ENCODE assay signal across 10 cellular contexts in the genomic region with DNA sequence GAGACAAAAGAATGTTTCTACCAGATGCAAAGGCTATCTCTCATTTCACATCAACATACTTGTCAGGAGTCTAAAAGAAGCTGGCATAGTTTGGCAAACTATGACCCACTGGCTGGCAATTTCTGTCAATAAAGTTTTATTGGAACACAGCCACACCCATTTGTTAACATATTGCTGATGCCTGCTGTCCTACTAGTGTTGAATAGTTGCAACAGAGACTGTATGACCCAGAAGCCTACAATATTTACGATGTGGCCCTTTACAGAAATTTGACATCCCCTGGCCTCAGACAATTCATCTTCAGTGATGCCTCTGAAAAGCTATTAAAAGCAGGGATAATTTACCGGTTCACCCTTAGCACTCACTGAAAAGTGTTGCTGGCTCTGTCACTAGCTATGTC.
DNase-seq lines count a peak whose midpoint lies in the region; TF ChIP-seq lines count a peak whose summit lies in the region.
"Had no signal": no experiment of that assay in that cellular context is flagged by ENCODE, and none has a peak within 500 bp of the region (broad histone marks: within the 10 kb centered on the region; RNA-seq: fewer than 3 reads in every experiment).

No MANE protein-coding gene starts in this region.

- H3K4me3 ChIP-seq in AG04450 (ENCODE audit: low read depth, low read length) (peak overlapping the region; percentile 52), HFF-Myc (replicated peaks; ENCODE audit: low read depth, low read length) (peak overlapping the region; percentile 16), esophagus squamous epithelium (peak overlapping the region in 1 of 4 donors; percentile 71), prostate gland (no peak overlapping the region), WERI-Rb-1 (ENCODE audit: low read depth, low read length) (no peak overlapping the region)

- no peaks in the 10 kb centered on the region for H3K9me3 ChIP-seq in AG04450 (ENCODE audit: control insufficient read depth, insufficient read depth, low read length)
- no peaks in the 10 kb centered on the region for H3K9me3 ChIP-seq in esophagus squamous epithelium
- no peaks in the 10 kb centered on the region for H3K9me3 ChIP-seq in prostate gland
- H3K9me3 ChIP-seq in WERI-Rb-1 (ENCODE audit: severe bottlenecking), result no peaks in the 10 kb centered on the region

- H3K27me3 ChIP-seq in AG04450 (ENCODE audit: control insufficient read depth, insufficient read depth, low read length) (no peaks in the 10 kb centered on the region), esophagus squamous epithelium (no peaks in the 10 kb centered on the region), prostate gland (replicated peaks; ENCODE audit: insufficient read depth) (no peaks in the 10 kb centered on the region), WERI-Rb-1 (ENCODE audit: insufficient read depth, low read depth, severe bottlenecking) (no peaks in the 10 kb centered on the region)

- no peak for TF ChIP-seq POLR2A in esophagus squamous epithelium (IDR thresholded peaks at IDR 0.05)
- TF ChIP-seq POLR2A in prostate gland (IDR thresholded peaks at IDR 0.05), result no peak

- H3K27ac ChIP-seq in AG04450 (ENCODE audit: low read depth, low read length) (peak overlapping the region; percentile 32), esophagus squamous epithelium (peak overlapping the region; percentile 56 to 96 (median 90)), prostate gland (peak overlapping the region; percentile 20 to 34), WERI-Rb-1 (no peak overlapping the region)

- 64 to 80% methylated on average over 2 of the region's 2 CpGs for WGBS in esophagus squamous epithelium, 2 donors
- 49% methylated on average over 2 of the region's 2 CpGs for WGBS in prostate gland

- POLR2A ChIA-PET in AG04450 (lab: Yijun Ruan, JAX), result interaction anchor here (0.8 to 2.2 kb wide), 3 partner anchors 9 to 18 kb away, joined by 3 to 9 read pairs (median 4); no protein-coding TSS in a partner anchor

- peaks cover 0 to 86% (median 8%) of the 10 kb centered on the region in 3 donors for H3K36me3 ChIP-seq in esophagus squamous epithelium
- H3K36me3 ChIP-seq in prostate gland, result no peaks in the 10 kb centered on the region
- no peaks in the 10 kb centered on the region for H3K36me3 ChIP-seq in WERI-Rb-1

- TF ChIP-seq CTCF in AG04450 (IDR thresholded peaks at IDR 0.05; ENCODE audit: low read depth, low read length) (no peak), HFF-Myc (IDR thresholded peaks at IDR 0.05; ENCODE audit: low read depth, low read length, missing control alignments) (no peak), esophagus squamous epithelium (IDR thresholded peaks at IDR 0.05) (no peak), prostate gland (IDR thresholded peaks at IDR 0.05) (no peak), WERI-Rb-1 (IDR thresholded peaks at IDR 0.05; ENCODE audit: low read depth, low read length) (no peak)

- peaks cover 0 to 90% (median 26%) of the 10 kb centered on the region in 3 donors for H3K4me1 ChIP-seq in esophagus squamous epithelium
- no peaks in the 10 kb centered on the region for H3K4me1 ChIP-seq in prostate gland (replicated peaks)

- no peak for DNase-seq in AG04450 (ENCODE audit: low read depth, low spot score)
- no peak for DNase-seq in HFF-Myc (ENCODE audit: extremely low read depth, low read depth)
- DNase-seq in esophagus squamous epithelium (lab: John Stamatoyannopoulos, UW), result no peak
- DNase-seq in prostate gland (ENCODE audit: low spot score), result no peak
- no peak for DNase-seq in T-helper 9 cell
- no peak for DNase-seq in OCI-M1 (lab: John Stamatoyannopoulos, UW)
- DNase-seq in DMS53 (lab: John Stamatoyannopoulos, UW), result no peak
- no peak for DNase-seq in WERI-Rb-1
- DNase-seq: naive thymus-derived CD8-positive, alpha-beta T cell; T-helper 1 cell had no signal

- intact Hi-C loops in esophagus squamous epithelium (cut with DNase I) (no loop called here), prostate gland (cut with DNase I) (no loop called here)

- CTCF ChIA-PET in AG04450 (lab: Charles Lee), result interaction anchor here (0.6 to 5.3 kb wide), 3 partner anchors 18 to 1672 kb away, joined by 3 to 25 read pairs (median 4); no protein-coding TSS in a partner anchor

Comparison
In these comparisons a context has a peak if more than half of its experiments do, and no peak if none do; other contexts are left out.
1. H3K4me3 ChIP-seq: peak in AG04450 (single experiment) and HFF-Myc (single experiment); none in prostate gland (0 of 2) and WERI-Rb-1 (single experiment).